8 cellular contexts compared by ENCODE assay signal in genomic region chr4:184265566-184266351, GRCh38. TPM values are rescaled to one million over a fixed set of nuclear protein-coding genes. Genes with fewer than 3 reads are reported as not detected.
DNase-seq lines count a peak whose midpoint lies in the region; ATAC-seq, FAIRE-seq and TF ChIP-seq lines count a peak whose summit lies in the region.

No MANE protein-coding gene starts in this region.

- no peaks in the 10 kb centered on the region for H3K27me3 ChIP-seq in esophagus muscularis mucosa

- DNase-seq in GM12892 (ENCODE audit: insufficient read length) (no peak), SK-N-MC (ENCODE audit: low read depth, low spot score) (no peak), kidney tubule cell (ENCODE audit: low spot score) (peak; percentile 55), inferior parietal cortex (ENCODE audit: extremely low spot score) (no peak), midbrain (lab: John Stamatoyannopoulos, UW) (no peak), esophagus muscularis mucosa (ENCODE audit: extremely low spot score) (no peak)

- peak; percentile 87 for FAIRE-seq in GM12892 (lab: Jason Lieb, UNC)

- 77% methylated on average over 16 of the region's 16 CpGs for WGBS in esophagus muscularis mucosa

- TF ChIP-seq CTCF in esophagus muscularis mucosa (IDR thresholded peaks at IDR 0.05) = no peak

- H3K27ac ChIP-seq in SK-N-MC (no peak overlapping the region), esophagus muscularis mucosa (replicated peaks in 1 of 4) (peak overlapping the region in 1 of 4 donors; percentile 3)

- intact Hi-C loops in esophagus muscularis mucosa (cut with DNase I) = loop anchor here (2.0 kb wide), 1 partner anchor 273 kb away; no protein-coding TSS in a partner anchor

- H3K4me1 ChIP-seq in esophagus muscularis mucosa = peaks cover 0 to 7% (median 4%) of the 10 kb centered on the region in 4 donors

- TF ChIP-seq POLR2A in GM12892 (IDR thresholded peaks at IDR 0.05; ENCODE audit: low read depth, low read length) = peak; percentile 90
- no peak for TF ChIP-seq POLR2A in esophagus muscularis mucosa (IDR thresholded peaks at IDR 0.05; ENCODE audit: low read depth)

- H3K9me3 ChIP-seq in SK-N-MC (ENCODE audit: low read depth, low read length) (no peaks in the 10 kb centered on the region), esophagus muscularis mucosa (no peaks in the 10 kb centered on the region)

- no peak for TF ChIP-seq EP300 in esophagus muscularis mucosa (IDR thresholded peaks at IDR 0.05)

- no peaks in the 10 kb centered on the region for H3K36me3 ChIP-seq in SK-N-MC (ENCODE audit: insufficient read depth, low read length)
- no peaks in the 10 kb centered on the region for H3K36me3 ChIP-seq in esophagus muscularis mucosa

- ATAC-seq in HG02870 (IDR thresholded peaks at IDR 0.05; ENCODE audit: unreplicated experiment) = peak; percentile 38
- ATAC-seq in GM21528 (IDR thresholded peaks at IDR 0.05; ENCODE audit: low FRiP score, unreplicated experiment) = no peak

- no peak overlapping the region for H3K4me3 ChIP-seq in SK-N-MC
- H3K4me3 ChIP-seq in esophagus muscularis mucosa = peak overlapping the region in 2 of 4 donors; percentile 6 to 15

- peak overlapping the region; percentile 14 for H3K9ac ChIP-seq in SK-N-MC (ENCODE audit: insufficient read length)

RNA-seq across cellular contexts. Expression of gene ENPP6, which starts 48.1 kb away (rescaled TPM):
- polyA plus RNA-seq in GM12892 (2012; ENCODE audit: missing spikeins) = 0.81 TPM
- total RNA-seq in esophagus muscularis mucosa = 1 to 10 TPM in 1 of 4 donors, under 1 TPM in 3; 0.42 to 1.1 (median 0.92) TPM
